1 cellular context compared by ENCODE assay signal in the genomic region with DNA sequence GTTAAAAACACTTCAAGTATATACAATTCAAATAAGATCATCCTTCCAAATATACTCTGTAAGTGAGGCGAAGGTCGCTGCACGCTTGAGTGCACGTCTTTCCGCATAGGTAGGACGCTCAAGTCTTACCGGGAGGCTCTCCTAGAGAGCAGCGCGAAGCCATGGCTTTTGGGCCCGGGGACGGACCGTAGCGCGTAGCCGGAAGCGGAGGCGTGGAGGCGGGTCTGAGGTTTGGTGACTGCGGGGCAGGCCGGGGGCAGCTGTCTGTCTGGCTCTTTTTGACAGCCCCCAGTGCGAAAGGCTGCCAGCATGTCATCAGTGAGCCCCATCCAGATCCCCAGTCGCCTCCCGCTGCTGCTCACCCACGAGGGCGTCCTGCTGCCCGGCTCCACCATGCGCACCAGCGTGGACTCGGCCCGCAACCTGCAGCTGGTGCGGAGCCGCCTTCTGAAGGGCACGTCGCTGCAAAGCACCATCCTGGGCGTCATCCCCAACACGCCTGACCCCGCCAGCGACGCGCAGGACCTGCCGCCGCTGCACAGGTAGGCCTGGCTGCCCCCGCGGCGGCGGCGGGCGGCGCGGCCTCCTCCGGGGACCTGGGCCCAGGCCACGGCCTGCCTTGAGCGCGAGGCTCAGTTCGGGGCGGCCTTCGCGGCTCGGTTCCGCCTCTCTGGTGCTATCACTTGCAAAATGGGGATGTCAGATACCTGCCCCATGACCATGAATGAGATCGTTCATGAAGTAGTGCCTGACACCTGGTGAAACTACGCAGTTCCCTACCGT.
TF ChIP-seq lines count a peak whose summit lies in the region.

TSS of gene LONP2 (plus strand) at position 221 of the 783 bp plus-strand sequence. CDS start at position 310, 89 bp downstream.

TF ChIP-seq in SK-N-SH, 30 proteins besides CTCF, POLR2A, EP300 and RAD21 (continued from another document):
- TF ChIP-seq, protein P1, sequence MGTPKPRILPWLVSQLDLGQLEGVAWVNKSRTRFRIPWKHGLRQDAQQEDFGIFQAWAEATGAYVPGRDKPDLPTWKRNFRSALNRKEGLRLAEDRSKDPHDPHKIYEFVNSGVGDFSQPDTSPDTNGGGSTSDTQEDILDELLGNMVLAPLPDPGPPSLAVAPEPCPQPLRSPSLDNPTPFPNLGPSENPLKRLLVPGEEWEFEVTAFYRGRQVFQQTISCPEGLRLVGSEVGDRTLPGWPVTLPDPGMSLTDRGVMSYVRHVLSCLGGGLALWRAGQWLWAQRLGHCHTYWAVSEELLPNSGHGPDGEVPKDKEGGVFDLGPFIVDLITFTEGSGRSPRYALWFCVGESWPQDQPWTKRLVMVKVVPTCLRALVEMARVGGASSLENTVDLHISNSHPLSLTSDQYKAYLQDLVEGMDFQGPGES (IDR thresholded peaks at IDR 0.05; ENCODE audit: low read depth, low read length) = no peak
- peak; percentile 68 for TF ChIP-seq TAF1 (IDR thresholded peaks at IDR 0.05; ENCODE audit: borderline replicate concordance, low read depth, low read length)
- TF ChIP-seq JUND (IDR thresholded peaks at IDR 0.05) = no peak
- TF ChIP-seq, protein P2, sequence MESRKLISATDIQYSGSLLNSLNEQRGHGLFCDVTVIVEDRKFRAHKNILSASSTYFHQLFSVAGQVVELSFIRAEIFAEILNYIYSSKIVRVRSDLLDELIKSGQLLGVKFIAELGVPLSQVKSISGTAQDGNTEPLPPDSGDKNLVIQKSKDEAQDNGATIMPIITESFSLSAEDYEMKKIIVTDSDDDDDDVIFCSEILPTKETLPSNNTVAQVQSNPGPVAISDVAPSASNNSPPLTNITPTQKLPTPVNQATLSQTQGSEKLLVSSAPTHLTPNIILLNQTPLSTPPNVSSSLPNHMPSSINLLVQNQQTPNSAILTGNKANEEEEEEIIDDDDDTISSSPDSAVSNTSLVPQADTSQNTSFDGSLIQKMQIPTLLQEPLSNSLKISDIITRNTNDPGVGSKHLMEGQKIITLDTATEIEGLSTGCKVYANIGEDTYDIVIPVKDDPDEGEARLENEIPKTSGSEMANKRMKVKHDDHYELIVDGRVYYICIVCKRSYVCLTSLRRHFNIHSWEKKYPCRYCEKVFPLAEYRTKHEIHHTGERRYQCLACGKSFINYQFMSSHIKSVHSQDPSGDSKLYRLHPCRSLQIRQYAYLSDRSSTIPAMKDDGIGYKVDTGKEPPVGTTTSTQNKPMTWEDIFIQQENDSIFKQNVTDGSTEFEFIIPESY (IDR thresholded peaks at IDR 0.05; ENCODE audit: borderline replicate concordance, low read depth) = peak; percentile 75; the same call in 1 of the 2 replicates
- TF ChIP-seq RCOR1 (IDR thresholded peaks at IDR 0.05; ENCODE audit: low read length) = peak; percentile 74
- peak; percentile 77 for TF ChIP-seq CHD2 (IDR thresholded peaks at IDR 0.05; ENCODE audit: low read length, partially characterized antibody)
- TF ChIP-seq, protein P3, sequence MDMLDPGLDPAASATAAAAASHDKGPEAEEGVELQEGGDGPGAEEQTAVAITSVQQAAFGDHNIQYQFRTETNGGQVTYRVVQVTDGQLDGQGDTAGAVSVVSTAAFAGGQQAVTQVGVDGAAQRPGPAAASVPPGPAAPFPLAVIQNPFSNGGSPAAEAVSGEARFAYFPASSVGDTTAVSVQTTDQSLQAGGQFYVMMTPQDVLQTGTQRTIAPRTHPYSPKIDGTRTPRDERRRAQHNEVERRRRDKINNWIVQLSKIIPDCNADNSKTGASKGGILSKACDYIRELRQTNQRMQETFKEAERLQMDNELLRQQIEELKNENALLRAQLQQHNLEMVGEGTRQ (IDR thresholded peaks at IDR 0.05; ENCODE audit: borderline replicate concordance, low read depth, low read length) = no peak
- TF ChIP-seq PBX3 (IDR thresholded peaks at IDR 0.05) = peak; percentile 63
- 0 out of 2 replicates have a peak, but pooled peaks have one; percentile 5 for TF ChIP-seq TCF12 (IDR thresholded peaks at IDR 0.05)
- TF ChIP-seq USF1 (IDR thresholded peaks at IDR 0.05; ENCODE audit: borderline replicate concordance, low read depth) = no peak
- peak; percentile 95 for TF ChIP-seq ELF1 (IDR thresholded peaks at IDR 0.05)
- TF ChIP-seq SMC3 (IDR thresholded peaks at IDR 0.05; ENCODE audit: low read depth, low read length) = no peak
- no peak for TF ChIP-seq MEF2A (IDR thresholded peaks at IDR 0.05; ENCODE audit: borderline replicate concordance, low read depth)
- no peak for TF ChIP-seq TEAD4 (IDR thresholded peaks at IDR 0.05; ENCODE audit: borderline replicate concordance, insufficient read depth)
